In genomic region chr3:37974121-37974927, GRCh38 we compare ENCODE assay signal across 8 cellular contexts. TPM values are rescaled to one million over a fixed set of nuclear protein-coding genes. Genes with fewer than 3 reads are reported as not detected.
DNase-seq lines count a peak whose midpoint lies in the region; ATAC-seq and TF ChIP-seq lines count a peak whose summit lies in the region.

No MANE protein-coding gene starts in this region.

- in situ Hi-C loops in GM23248 (cut with MboI), result loop anchor here (10.0 kb wide), 1 partner anchor 120 kb away; no protein-coding TSS in a partner anchor

- H3K9me2 ChIP-seq in GM23248 (ENCODE audit: insufficient read depth), result no peaks in the 10 kb centered on the region

- H3K27me3 ChIP-seq in GM23248 (replicated peaks; ENCODE audit: insufficient read depth) (no peaks in the 10 kb centered on the region), lower lobe of right lung (ENCODE audit: low read depth) (no peaks in the 10 kb centered on the region)

- no peaks in the 10 kb centered on the region for H4K20me1 ChIP-seq in GM23248 (ENCODE audit: insufficient read depth)

- no peak overlapping the region for H3K9ac ChIP-seq in GM23248

- H3K4me1 ChIP-seq in GM23248 (ENCODE audit: insufficient read depth) (no peaks in the 10 kb centered on the region), lower lobe of right lung (peaks cover 6% of the 10 kb centered on the region)

- whole genome bisulfite sequencing in GM23248 (ENCODE audit: low coverage in 1 of 2, low lambda C conversion rate in 2 of 2, missing lambda C conversion rate in 2 of 2), 2 experiments, result 66 to 71% methylated on average over 9 of the region's 9 CpGs

- DNase-seq in GM12864 (ENCODE audit: low read depth) (no peak), GM23248 (peak; percentile 72), M059J (ENCODE audit: low read depth) (peak; percentile 41), lower lobe of right lung (peak; percentile 78), OCI-M2 (lab: John Stamatoyannopoulos, UW; ENCODE audit: unreplicated experiment) (no peak)
- peak; percentile 47 to 53 for DNase-seq in activated CD4-positive, alpha-beta T cell treated with anti-CD3 and anti-CD28 coated beads for 24 hours (ENCODE audit: low read depth in 2 of 2)
- peak; percentile 51 for DNase-seq in stimulated activated CD8-positive, alpha-beta memory T cell treated with anti-CD3 and anti-CD28 coated beads, Interleukin-15, amount 100 ng/mL, for 1 hour (ENCODE audit: low read depth)

- peak; percentile 87 for TF ChIP-seq CTCF in GM12864 (IDR thresholded peaks at IDR 0.05; ENCODE audit: low read depth, low read length, missing control alignments)
- TF ChIP-seq CTCF in lower lobe of right lung (IDR thresholded peaks at IDR 0.05), result peak; percentile 83

- no peaks in the 10 kb centered on the region for H3K79me2 ChIP-seq in GM23248 (ENCODE audit: insufficient read depth)

- H3F3A ChIP-seq in GM23248 (ENCODE audit: insufficient read depth), result no peaks in the 10 kb centered on the region

- H3K4me3 ChIP-seq in GM12864 (ENCODE audit: low read depth, low read length) (no peak overlapping the region), GM23248 (no peak overlapping the region), lower lobe of right lung (no peak overlapping the region)

- no peak overlapping the region for H2AFZ ChIP-seq in GM23248

- no peak overlapping the region for H3K4me2 ChIP-seq in GM23248 (ENCODE audit: unreplicated experiment)

- H3K36me3 ChIP-seq in GM23248 (ENCODE audit: low read depth) (peaks cover 7% of the 10 kb centered on the region; the same call in 1 of the 2 replicates), lower lobe of right lung (peaks cover 47% of the 10 kb centered on the region)

- H3K9me3 ChIP-seq in GM23248 (ENCODE audit: low read depth) (no peaks in the 10 kb centered on the region), lower lobe of right lung (no peaks in the 10 kb centered on the region)

- intact Hi-C loops in lower lobe of right lung (cut with DNase I), result no loop called here

- H3K27ac ChIP-seq in GM23248 (no peak overlapping the region), cingulate gyrus (ENCODE audit: low read depth, low read length) (peak overlapping the region; percentile 7), lower lobe of right lung (no peak overlapping the region)

- ATAC-seq in lower lobe of right lung, result peak; percentile 92 to 93

RNA-seq across cellular contexts. Expression of gene VILL, which starts 16.3 kb away (rescaled TPM):
- total RNA-seq in GM23248 (2014; rRNA removed; shearing (Covaris generic)), result 6.6 and 12.4 TPM in 2 replicates
- 2.8 and 2.9 TPM in 2 replicates for polyA plus RNA-seq in GM23248 (2016; fragmentation: Nextera tagmentation; extraction: Ambion mirVana)
- total RNA-seq in M059J (2014; rRNA removed; shearing (Covaris generic)), result 0.05 TPM in 1 of 2 replicates, not detected in the other
- total RNA-seq in lower lobe of right lung, result 12.5 TPM

RNA-seq across cellular contexts. Expression of gene PLCD1, which starts 55.1 kb away (rescaled TPM):
- 18.8 and 20.2 TPM in 2 replicates for total RNA-seq in GM23248 (2014; rRNA removed; shearing (Covaris generic))
- polyA plus RNA-seq in GM23248 (2016; fragmentation: Nextera tagmentation; extraction: Ambion mirVana), result 19.6 and 21.4 TPM in 2 replicates
- 0.39 and 2.4 TPM in 2 replicates for total RNA-seq in M059J (2014; rRNA removed; shearing (Covaris generic))
- total RNA-seq in lower lobe of right lung, result 30.1 TPM

Comparison
In these comparisons a context has a peak if more than half of its experiments do, and no peak if none do; other contexts are left out.
1. DNase-seq: peak in GM23248 (single experiment), M059J (single experiment), activated CD4-positive, alpha-beta T cell treated with anti-CD3 and anti-CD28 coated beads for 24 hours (2 of 2), lower lobe of right lung (single experiment) and stimulated activated CD8-positive, alpha-beta memory T cell treated with anti-CD3 and anti-CD28 coated beads, Interleukin-15, amount 100 ng/mL, for 1 hour (single experiment); none in GM12864 (single experiment) and OCI-M2 (single experiment).